8 cellular contexts compared by ENCODE assay signal in genomic region chr17:489758-490329, GRCh38. TPM values are rescaled to one million over a fixed set of nuclear protein-coding genes. Genes with fewer than 3 reads are reported as not detected.
A peak's percentile ranks its signal among the peaks of the same experiment; 100 is the strongest.
DNase-seq lines count a peak whose midpoint lies in the region; ATAC-seq and TF ChIP-seq lines count a peak whose summit lies in the region.

No MANE protein-coding gene starts in this region.

- H3K36me3 Mint-ChIP-seq in H9 (ENCODE audit: insufficient read depth in 1 of 3, low read depth in 3 of 3), result no peaks in the 10 kb centered on the region; a peak in 1 of 7 replicates

- H3K36me3 ChIP-seq in A673 (ENCODE audit: insufficient read depth, low read length, poor library complexity, severe bottlenecking), result no peaks in the 10 kb centered on the region
- no peaks in the 10 kb centered on the region for H3K36me3 ChIP-seq in muscle layer of duodenum (ENCODE audit: control insufficient read depth in 1 of 2, insufficient read depth in 2 of 2, low read length in 2 of 2)
- H3K36me3 ChIP-seq in suprapubic skin, result no peaks in the 10 kb centered on the region

- H3K9me3 ChIP-seq in A673 (ENCODE audit: low read depth, low read length, poor library complexity, severe bottlenecking), result no peaks in the 10 kb centered on the region
- no peaks in the 10 kb centered on the region for H3K9me3 ChIP-seq in H9 (ENCODE audit: control insufficient read depth, low read depth, low read length)
- H3K9me3 ChIP-seq in muscle layer of duodenum (ENCODE audit: control insufficient read depth in 1 of 2, low read length in 2 of 2), result no peaks in the 10 kb centered on the region
- H3K9me3 ChIP-seq in suprapubic skin, result no peaks in the 10 kb centered on the region

- no peak for TF ChIP-seq CTCF in A673 (conservative IDR thresholded peaks at IDR 0.05; ENCODE audit: low read depth, low read length)
- no peak for TF ChIP-seq CTCF in H9 (conservative IDR thresholded peaks at IDR 0.05)
- TF ChIP-seq CTCF in suprapubic skin (IDR thresholded peaks at IDR 0.05), result no peak

- H3K23me2 ChIP-seq in H9 (ENCODE audit: insufficient read length, low read depth, low read length, poor library complexity, severe bottlenecking), result peaks cover 11% of the 10 kb centered on the region

- H4K20me1 ChIP-seq in H9 (ENCODE audit: control insufficient read depth, insufficient read depth, insufficient read length), result no peaks in the 10 kb centered on the region

- H2BK15ac ChIP-seq in H9 (ENCODE audit: low read depth, low read length), result no peak overlapping the region

- H3K27ac ChIP-seq in A673 (ENCODE audit: low read depth, low read length, poor library complexity, severe bottlenecking) (no peak overlapping the region), H9 (ENCODE audit: insufficient read length, low read depth, low read length) (no peak overlapping the region), muscle layer of duodenum (ENCODE audit: low read length) (no peak overlapping the region), suprapubic skin (peak overlapping the region; percentile 34)

- H3K79me2 ChIP-seq in H9 (ENCODE audit: insufficient read depth, low read length), result no peaks in the 10 kb centered on the region

- no peak overlapping the region for H2BK12ac ChIP-seq in H9 (ENCODE audit: insufficient read length, low read depth, low read length)

- peaks cover 17% of the 10 kb centered on the region in 2 experiments for H3K4me1 Mint-ChIP-seq in H9

- H3K79me1 ChIP-seq in H9 (ENCODE audit: insufficient read depth, low read depth, low read length, poor library complexity, severe bottlenecking), result no peaks in the 10 kb centered on the region

- peaks cover 24% of the 10 kb centered on the region for H3K27me3 Mint-ChIP-seq in H9 (ENCODE audit: low read depth)

- H2BK120ac ChIP-seq in H9 (ENCODE audit: low read depth, low read length, poor library complexity, severe bottlenecking), result no peak overlapping the region

- intact Hi-C loops in A673 (cut with micrococcal nuclease; ENCODE audit: unreplicated experiment), result no loop called here

- no peak overlapping the region for H3K9ac ChIP-seq in H9 (ENCODE audit: extremely low read depth, insufficient read length, low read length)

- no peak overlapping the region for H3K18ac ChIP-seq in H9 (ENCODE audit: insufficient read length, low read depth, low read length)

- H3K27me3 ChIP-seq in A673 (replicated peaks; ENCODE audit: insufficient read depth, low read depth, low read length, poor library complexity), result peaks cover 6% of the 10 kb centered on the region
- no peaks in the 10 kb centered on the region; the same call in 1 of the 2 replicates for H3K27me3 ChIP-seq in H9 (ENCODE audit: insufficient read depth, low read length)
- H3K27me3 ChIP-seq in muscle layer of duodenum (ENCODE audit: low read depth, low read length), result peaks cover 3% of the 10 kb centered on the region
- no peaks in the 10 kb centered on the region for H3K27me3 ChIP-seq in suprapubic skin

- peak; percentile 58 for DNase-seq in A673 (ENCODE audit: low spot score)
- peak; percentile 62 for DNase-seq in H9
- peak; percentile 38 for DNase-seq in activated CD4-positive, alpha-beta T cell treated with anti-CD3 and anti-CD28 coated beads for 1 hour
- peak; percentile 50 for DNase-seq in effector CD4-positive, alpha-beta T cell
- no peak for DNase-seq in suprapubic skin (ENCODE audit: low spot score in 2 of 2)
- no peak for DNase-seq in erythroblast (lab: John Stamatoyannopoulos, UW)

- POLR2A ChIA-PET in A673 (lab: Charles Lee; ENCODE audit: low non-redundant PET), result no interaction called here

- H2BK5ac ChIP-seq in H9 (ENCODE audit: insufficient read length, low read length), result no peak overlapping the region

- H3K4me3 Mint-ChIP-seq in H9, result peak overlapping the region; percentile 66 to 79

- H3K56ac ChIP-seq in H9 (ENCODE audit: insufficient read length, low read depth, low read length), result no peak overlapping the region

- H3K23ac ChIP-seq in H9 (ENCODE audit: insufficient read length, low read depth, low read length), result no peak overlapping the region

- no peak overlapping the region for H3T11ph ChIP-seq in H9 (ENCODE audit: low read length)

- BruUV-seq in A673 (replicated peaks; lab: Mats Ljungman, UMichigan), result no TSS peak

- H3K14ac ChIP-seq in H9 (ENCODE audit: insufficient read depth, low read length), result no peak overlapping the region

- H3K4me3 ChIP-seq in A673 (ENCODE audit: low read depth, low read length, poor library complexity, severe bottlenecking), result peak overlapping the region; percentile 45
- peak overlapping the region; percentile 55 to 66 for H3K4me3 ChIP-seq in muscle layer of duodenum (ENCODE audit: low read depth in 1 of 2, low read length in 2 of 2)
- H3K4me3 ChIP-seq in suprapubic skin, result peak overlapping the region; percentile 64

- CTCF ChIA-PET in A673 (lab: Charles Lee), result no interaction called here

- no peak overlapping the region for H2AK5ac ChIP-seq in H9 (ENCODE audit: insufficient read length, low read length)

- no peak overlapping the region for H3K27ac Mint-ChIP-seq in H9

- no CpG with 5 or more reads among the region's 38 CpGs for WGBS in H9 (ENCODE audit: extremely low coverage, insufficient read length, low lambda C conversion rate)
- WGBS in suprapubic skin, result 2% methylated on average over 13 of the region's 38 CpGs

- no peak overlapping the region for H4K91ac ChIP-seq in H9 (ENCODE audit: insufficient read length, low read depth, low read length)

- no peak overlapping the region for H2BK20ac ChIP-seq in H9 (ENCODE audit: low read depth, low read length, poor library complexity, severe bottlenecking)

- no peak overlapping the region for H4K8ac ChIP-seq in H9 (replicated peaks; ENCODE audit: insufficient read length, low read depth, low read length)

- TF ChIP-seq EP300 in suprapubic skin (IDR thresholded peaks at IDR 0.05), result no peak

- H2AFZ ChIP-seq in H9 (ENCODE audit: low read length), result no peak overlapping the region

- peak overlapping the region; percentile 11 for H3K4me2 ChIP-seq in H9 (ENCODE audit: insufficient read depth, insufficient read length, low read length)

- TF ChIP-seq POLR2A in suprapubic skin (IDR thresholded peaks at IDR 0.05) (no peak), erythroblast (IDR thresholded peaks at IDR 0.05; ENCODE audit: low read length) (no peak)

- H4K5ac ChIP-seq in H9 (ENCODE audit: insufficient read length, low read depth, low read length), result no peak overlapping the region

- no peaks in the 10 kb centered on the region; a peak in 2 of 5 replicates for H3K9me3 Mint-ChIP-seq in H9

- H3K4ac ChIP-seq in H9 (ENCODE audit: low read depth, low read length), result no peak overlapping the region

- H3K4me1 ChIP-seq in A673 (ENCODE audit: insufficient read depth, low read length, poor library complexity, severe bottlenecking) (peaks cover 3% of the 10 kb centered on the region), H9 (ENCODE audit: insufficient read depth, low read length) (peaks cover 3% of the 10 kb centered on the region; the same call in 1 of the 2 replicates), muscle layer of duodenum (ENCODE audit: control insufficient read depth in 1 of 2, insufficient read depth in 2 of 2, low read length in 2 of 2) (peaks cover 0 to 7% of the 10 kb centered on the region in 2 donors), suprapubic skin (peaks cover 17% of the 10 kb centered on the region)

- ATAC-seq in HG03521 (IDR thresholded peaks at IDR 0.05; ENCODE audit: unreplicated experiment), result no peak

RNA-seq across cellular contexts. Expression of gene RFLNB, which starts 44.1 kb away (rescaled TPM):
- total RNA-seq in A673 (2021) (6.0 and 7.7 TPM in 2 replicates), H9 (2021) (20.1 and 21.0 TPM in 2 replicates), suprapubic skin (1 to 10 TPM; 5.8 to 9.2 (median 8.2) TPM)

Comparison
In these comparisons a context has a peak if more than half of its experiments do, and no peak if none do; other contexts are left out.
1. DNase-seq: peak in A673 (single experiment), H9 (single experiment), activated CD4-positive, alpha-beta T cell treated with anti-CD3 and anti-CD28 coated beads for 1 hour (single experiment) and effector CD4-positive, alpha-beta T cell (single experiment); none in suprapubic skin (0 of 2) and erythroblast (0 of 2).
2. Peak in every context shown above with its lines, with median percentiles within 50 percentile points of each other: H3K4me3 ChIP-seq.